In genomic region chr10:49289480-49289879, GRCh38 we compare ENCODE assay signal across 18 cellular contexts. TPM values are rescaled to one million over a fixed set of nuclear protein-coding genes. Genes with fewer than 3 reads are reported as not detected.
A peak's percentile ranks its signal among the peaks of the same experiment; 100 is the strongest.
DNase-seq lines count a peak whose midpoint lies in the region; ATAC-seq and TF ChIP-seq lines count a peak whose summit lies in the region.
"Had no signal": no experiment of that assay in that cellular context is flagged by ENCODE, and none has a peak within 500 bp of the region (broad histone marks: within the 10 kb centered on the region; RNA-seq: fewer than 3 reads in every experiment).

No MANE protein-coding gene starts in this region.

- POLR2A ChIA-PET in SK-N-SH (lab: Yijun Ruan, JAX), result no interaction called here

- no peak overlapping the region for H2AFZ ChIP-seq in SK-N-SH (ENCODE audit: low read depth)

- H3K27ac ChIP-seq in SK-N-SH (ENCODE audit: low read depth in 2 of 2, low read length in 1 of 2) (peak overlapping the region in 1 of 2 experiments; percentile 89; a peak in 2 of 4 replicates), endodermal cell (ENCODE audit: low read depth, low read length) (no peak overlapping the region)
- H3K27ac ChIP-seq: 22Rv1 had no signal

- TF ChIP-seq EP300 in SK-N-SH (IDR thresholded peaks at IDR 0.05; ENCODE audit: borderline replicate concordance in 1 of 2, low read depth in 1 of 2, low read length in 1 of 2), result no peak; a peak in 1 of 4 replicates

- DNase-seq in SK-N-SH, result peak; percentile 39
- peak; percentile 20 for DNase-seq in endodermal cell
- DNase-seq in mesenteric fat pad (ENCODE audit: low spot score), result peak; percentile 9
- no peak for DNase-seq in mesothelial cell of epicardium (ENCODE audit: low spot score in 2 of 2, unreplicated experiment in 2 of 2)
- DNase-seq: CD8-positive, alpha-beta T cell; COR-L47; DMS153; DMS79 treated with DMSO at 0.1 percent for 48 hours; EL; GOT3; H9 had no signal

- H3K4me1 ChIP-seq in SK-N-SH (ENCODE audit: control insufficient read depth in 1 of 2, insufficient read depth in 2 of 2, low read depth in 1 of 2, low read length in 1 of 2) (peaks cover 0 to 32% of the 10 kb centered on the region in 2 experiments; a peak in 2 of 4 replicates), endodermal cell (ENCODE audit: control insufficient read depth, insufficient read depth, low read length) (no peaks in the 10 kb centered on the region)

- H3K4me3 ChIP-seq in SK-N-SH (ENCODE audit: low read depth in 2 of 2, low read length in 1 of 2) (no peak overlapping the region), endodermal cell (ENCODE audit: low read length) (no peak overlapping the region)

- H3K27me3 Mint-ChIP-seq in endodermal cell (ENCODE audit: insufficient read depth) (peaks cover 8% of the 10 kb centered on the region), mesothelial cell of epicardium (ENCODE audit: low read depth) (peaks cover 21% of the 10 kb centered on the region)
- H3K27me3 Mint-ChIP-seq in stimulated activated memory B cell treated with anti-CD40 and anti-IgM and Interleukin-4, amounts not matched to agents 10 μg/mL and 1 μg/mL and 100 μg/mL, for 72 hours, result peaks cover 22% of the 10 kb centered on the region

- 1% methylated on average over 3 of the region's 4 CpGs for WGBS in SK-N-SH (ENCODE audit: low lambda C conversion rate)
- 55 to 76% methylated on average over 2 to 4 of the region's 4 CpGs for WGBS in endodermal cell (ENCODE audit: insufficient coverage in 1 of 2, insufficient read length in 1 of 2), 2 experiments

- no peaks in the 10 kb centered on the region for H3F3A ChIP-seq in SK-N-SH (replicated peaks; ENCODE audit: insufficient read depth)

- TF ChIP-seq CTCF in SK-N-SH (IDR thresholded peaks at IDR 0.05), result no peak
- TF ChIP-seq CTCF in endodermal cell (conservative IDR thresholded peaks at IDR 0.05), result no peak
- TF ChIP-seq CTCF in mesothelial cell of epicardium (IDR thresholded peaks at IDR 0.05; ENCODE audit: unreplicated experiment), result no peak

- no peaks in the 10 kb centered on the region for H3K27me3 ChIP-seq in SK-N-SH (ENCODE audit: insufficient read depth)
- no peaks in the 10 kb centered on the region for H3K27me3 ChIP-seq in endodermal cell (ENCODE audit: control insufficient read depth, insufficient read depth, low read length, poor library complexity, severe bottlenecking)

- H3K4me3 Mint-ChIP-seq in endodermal cell, result no peak overlapping the region
- no peak overlapping the region for H3K4me3 Mint-ChIP-seq in stimulated activated memory B cell treated with anti-CD40 and anti-IgM and Interleukin-4, amounts not matched to agents 10 μg/mL and 1 μg/mL and 100 μg/mL, for 72 hours
- H3K4me3 Mint-ChIP-seq in mesothelial cell of epicardium, result no peak overlapping the region
- H3K4me3 Mint-ChIP-seq: CD14-positive monocyte; CD8-positive, alpha-beta T cell; H9 had no signal

- H3K27ac Mint-ChIP-seq in endodermal cell (no peak overlapping the region), mesothelial cell of epicardium (no peak overlapping the region)
- H3K27ac Mint-ChIP-seq in stimulated activated memory B cell treated with anti-CD40 and anti-IgM and Interleukin-4, amounts not matched to agents 10 μg/mL and 1 μg/mL and 100 μg/mL, for 72 hours, result peak overlapping the region; percentile 60
- H3K27ac Mint-ChIP-seq: CD14-positive monocyte; CD8-positive, alpha-beta T cell; H9 had no signal

- H4K20me1 ChIP-seq in SK-N-SH (ENCODE audit: insufficient read depth), result no peaks in the 10 kb centered on the region

- H3K9me3 Mint-ChIP-seq in endodermal cell (no peaks in the 10 kb centered on the region), mesothelial cell of epicardium (peaks cover 6% of the 10 kb centered on the region)
- H3K9me3 Mint-ChIP-seq in stimulated activated memory B cell treated with anti-CD40 and anti-IgM and Interleukin-4, amounts not matched to agents 10 μg/mL and 1 μg/mL and 100 μg/mL, for 72 hours, result peaks cover 3% of the 10 kb centered on the region
- H3K9me3 Mint-ChIP-seq: CD8-positive, alpha-beta T cell; H9 had no signal

- TF ChIP-seq RAD21 in SK-N-SH (IDR thresholded peaks at IDR 0.05; ENCODE audit: low read length), result no peak

- H3K9ac ChIP-seq in SK-N-SH (no peak overlapping the region), endodermal cell (ENCODE audit: extremely low read depth, low read length, poor library complexity, severe bottlenecking) (no peak overlapping the region)

- CTCF ChIA-PET in SK-N-SH (lab: Yijun Ruan, JAX), result no interaction called here

- H3K36me3 Mint-ChIP-seq in endodermal cell (ENCODE audit: low read depth) (no peaks in the 10 kb centered on the region), mesothelial cell of epicardium (no peaks in the 10 kb centered on the region)
- H3K36me3 Mint-ChIP-seq in stimulated activated memory B cell treated with anti-CD40 and anti-IgM and Interleukin-4, amounts not matched to agents 10 μg/mL and 1 μg/mL and 100 μg/mL, for 72 hours, result no peaks in the 10 kb centered on the region
- H3K36me3 Mint-ChIP-seq: CD8-positive, alpha-beta T cell had no signal

- ATAC-seq in SK-N-SH treated with all-trans-retinoic acid at 6 μM for 48 hours (no peak), HG02678 (IDR thresholded peaks at IDR 0.05; ENCODE audit: unreplicated experiment) (no peak)
- ATAC-seq in stimulated activated memory B cell treated with anti-CD40 and anti-IgM and Interleukin-4, amounts not matched to agents 10 μg/mL and 1 μg/mL and 100 μg/mL, for 72 hours, result no peak
- ATAC-seq: CD8-positive, alpha-beta T cell had no signal

- H3K79me2 ChIP-seq in SK-N-SH (ENCODE audit: insufficient read depth), result no peaks in the 10 kb centered on the region

- no peak overlapping the region for H3K4me2 ChIP-seq in SK-N-SH

- H3K9me3 ChIP-seq in SK-N-SH (no peaks in the 10 kb centered on the region), endodermal cell (ENCODE audit: control insufficient read depth, low read length) (no peaks in the 10 kb centered on the region)

- H3K9me2 ChIP-seq in SK-N-SH, result no peaks in the 10 kb centered on the region

- H3K36me3 ChIP-seq in SK-N-SH (replicated peaks in 1 of 2; ENCODE audit: control insufficient read depth in 1 of 2, insufficient read depth in 2 of 2, low read length in 1 of 2), result no peaks in the 10 kb centered on the region
- H3K36me3 ChIP-seq in endodermal cell (ENCODE audit: control insufficient read depth, insufficient read depth, low read length), result no peaks in the 10 kb centered on the region

- H3K4me1 Mint-ChIP-seq in endodermal cell, result no peaks in the 10 kb centered on the region
- H3K4me1 Mint-ChIP-seq in stimulated activated memory B cell treated with anti-CD40 and anti-IgM and Interleukin-4, amounts not matched to agents 10 μg/mL and 1 μg/mL and 100 μg/mL, for 72 hours, result no peaks in the 10 kb centered on the region
- H3K4me1 Mint-ChIP-seq in mesothelial cell of epicardium, result no peaks in the 10 kb centered on the region
- H3K4me1 Mint-ChIP-seq: H9 had no signal

TF ChIP-seq in SK-N-SH, 30 proteins besides CTCF, POLR2A, EP300 and RAD21 (continues in another document):
- no peak for TF ChIP-seq GABPA (IDR thresholded peaks at IDR 0.05; ENCODE audit: low read depth)
- TF ChIP-seq YY1 (IDR thresholded peaks at IDR 0.05; ENCODE audit: low read depth), result no peak
- TF ChIP-seq FOXJ3 (CRISPR knock-in tag; IDR thresholded peaks at IDR 0.05), result no peak
- no peak for TF ChIP-seq SIN3A (IDR thresholded peaks at IDR 0.05; ENCODE audit: borderline replicate concordance, low read depth, low read length)
- TF ChIP-seq POLR2AphosphoS5 (IDR thresholded peaks at IDR 0.05; ENCODE audit: low read depth, low read length), result no peak
- no peak for TF ChIP-seq NRF1 (IDR thresholded peaks at IDR 0.05; ENCODE audit: low read depth, low read length)
- no peak for TF ChIP-seq FOSL2 (IDR thresholded peaks at IDR 0.05; ENCODE audit: borderline replicate concordance, low read depth)
- TF ChIP-seq NFIC (IDR thresholded peaks at IDR 0.05; ENCODE audit: borderline replicate concordance), result no peak
- TF ChIP-seq JUND (IDR thresholded peaks at IDR 0.05), result no peak
- no peak for TF ChIP-seq GATA2 (CRISPR knock-in tag; IDR thresholded peaks at IDR 0.05)
- TF ChIP-seq USF2 (IDR thresholded peaks at IDR 0.05; ENCODE audit: borderline replicate concordance, low read depth, low read length), result no peak

TF ChIP-seq in SK-N-SH treated with all-trans-retinoic acid at 6 μM for 48 hours, 23 proteins besides CTCF, POLR2A, EP300 and RAD21 (continues in another document):
- TF ChIP-seq ISL1 (CRISPR knock-in tag; IDR thresholded peaks at IDR 0.05) (no peak), RARB (CRISPR knock-in tag; IDR thresholded peaks at IDR 0.05) (no peak), TSHZ2 (CRISPR knock-in tag; IDR thresholded peaks at IDR 0.05) (no peak), PPARA (CRISPR knock-in tag; IDR thresholded peaks at IDR 0.05; ENCODE audit: borderline replicate concordance) (no peak)

RNA-seq across cellular contexts. Expression of gene C10orf71, which starts 9.5 kb away (rescaled TPM):
- polyA plus RNA-seq in SK-N-SH (2012; rRNA removed), result not detected in 2 replicates
- not detected in 2 replicates for polyA plus RNA-seq in SK-N-SH (2012; cell fraction: cytosol; rRNA removed)
- polyA plus RNA-seq in SK-N-SH (2012; cell fraction: nucleus; rRNA removed), result not detected in 2 replicates
- under 1 TPM in 1 of 2 donors, not detected in 1; 0.15 TPM for total RNA-seq in endodermal cell
- 0.18 TPM for polyA plus RNA-seq in endodermal cell (2013, experiment 1 of 2)
- 0.08 TPM for polyA plus RNA-seq in endodermal cell (2013, experiment 2 of 2)
- not detected for total RNA-seq in mesenteric fat pad
- not detected in 3 replicates for total RNA-seq in mesothelial cell of epicardium
- total RNA-seq: A673; CD8-positive, alpha-beta T cell; H9 had no signal
- polyA plus RNA-seq: BJ, CD14-positive monocyte had no signal

Comparison
In these comparisons a context has a peak if more than half of its experiments do, and no peak if none do; other contexts are left out.
1. DNase-seq: peak in SK-N-SH (single experiment), endodermal cell (single experiment) and mesenteric fat pad (single experiment); none in mesothelial cell of epicardium (0 of 2).